2 cellular contexts compared by ENCODE assay signal in genomic region chr6:30840084-30840921, GRCh38.
A peak's percentile ranks its signal among the peaks of the same experiment; 100 is the strongest.
TF ChIP-seq lines count a peak whose summit lies in the region.

No MANE protein-coding gene starts in this region.

TF ChIP-seq in HepG2, 621 proteins besides CTCF, POLR2A, EP300 and RAD21:
- TF ChIP-seq MAFK (conservative IDR thresholded peaks at IDR 0.05 in 1 of 2, IDR thresholded peaks at IDR 0.05 in 1 of 2; ENCODE audit: low read length in 2 of 2) (peak; percentile 58 to 68), FOXK2 (IDR thresholded peaks at IDR 0.05) (no peak), RAD51 (IDR thresholded peaks at IDR 0.05; ENCODE audit: borderline replicate concordance) (0 out of 2 replicates have a peak, but pooled peaks have one; percentile 8), MAFF (IDR thresholded peaks at IDR 0.05; ENCODE audit: low read depth, low read length) (peak; percentile 35; the same call in 1 of the 2 replicates), SNRNP70 (IDR thresholded peaks at IDR 0.05; ENCODE audit: low read depth, low read length) (no peak), ZNF704 (CRISPR knock-in tag; IDR thresholded peaks at IDR 0.05; ENCODE audit: borderline replicate concordance) (no peak)

TF ChIP-seq in K562, 482 proteins besides CTCF, POLR2A, EP300 and RAD21 (continues in another document):
- TF ChIP-seq IRF9 (tag; IDR thresholded peaks at IDR 0.05) (no peak), CLOCK (CRISPR knock-in tag; IDR thresholded peaks at IDR 0.05; ENCODE audit: borderline replicate concordance) (no peak), HNRNPH1 (optimal IDR thresholded peaks at IDR 0.05; ENCODE audit: low read depth, low read length) (no peak), THAP12 (CRISPR knock-in tag; IDR thresholded peaks at IDR 0.05) (no peak), CBX5 (IDR thresholded peaks at IDR 0.05; ENCODE audit: borderline replicate concordance, low read depth) (no peak), ERF (CRISPR knock-in tag; IDR thresholded peaks at IDR 0.05) (no peak), E2F3 (CRISPR knock-in tag; IDR thresholded peaks at IDR 0.05) (no peak), FOXJ2 (tag; IDR thresholded peaks at IDR 0.05) (0 out of 2 replicates have a peak, but pooled peaks have one; percentile 11), EGR1 (conservative IDR thresholded peaks at IDR 0.05) (no peak), USF2 (CRISPR knock-in tag; IDR thresholded peaks at IDR 0.05) (peak; percentile 25; the same call in 1 of the 2 replicates), KDM4B (IDR thresholded peaks at IDR 0.05; ENCODE audit: borderline replicate concordance in 2 of 2, low read depth in 1 of 2) (no peak), RAD51 (IDR thresholded peaks at IDR 0.05; ENCODE audit: borderline replicate concordance, low read depth) (peak; percentile 59; the same call in 1 of the 2 replicates), ZNF12 (CRISPR knock-in tag; IDR thresholded peaks at IDR 0.05) (no peak), TOE1 (IDR thresholded peaks at IDR 0.05; ENCODE audit: borderline replicate concordance) (peak; percentile 30; the same call in 1 of the 2 replicates), TOE1 (CRISPR knock-in tag; IDR thresholded peaks at IDR 0.05; ENCODE audit: borderline replicate concordance, low read depth) (no peak), ZNF512 (tag; IDR thresholded peaks at IDR 0.05) (peak; percentile 51; the same call in 1 of the 2 replicates), ZFP30 (CRISPR knock-in tag; IDR thresholded peaks at IDR 0.05; ENCODE audit: borderline replicate concordance) (no peak), ZNF79 (CRISPR knock-in tag; IDR thresholded peaks at IDR 0.05; ENCODE audit: low read depth) (no peak), SAFB2 (IDR thresholded peaks at IDR 0.05; ENCODE audit: borderline replicate concordance, low read depth, low read length, severe bottlenecking) (no peak), ZBTB49 (CRISPR knock-in tag; IDR thresholded peaks at IDR 0.05; ENCODE audit: borderline replicate concordance) (no peak), ZKSCAN1 (IDR thresholded peaks at IDR 0.05; ENCODE audit: low read depth, low read length) (no peak), KLF1 (tag; IDR thresholded peaks at IDR 0.05) (no peak), MTA3 (IDR thresholded peaks at IDR 0.05; ENCODE audit: borderline replicate concordance) (no peak), ILF3 (IDR thresholded peaks at IDR 0.05; ENCODE audit: borderline replicate concordance) (no peak), DDX20 (tag; IDR thresholded peaks at IDR 0.05; ENCODE audit: low read depth) (no peak), NCOA1 (IDR thresholded peaks at IDR 0.05; ENCODE audit: low read depth) (no peak), ZNF449 (CRISPR knock-in tag; IDR thresholded peaks at IDR 0.05) (no peak), ZFP91 (CRISPR knock-in tag; IDR thresholded peaks at IDR 0.05) (no peak), FOXJ3 (CRISPR knock-in tag; IDR thresholded peaks at IDR 0.05) (no peak), BRD9 (IDR thresholded peaks at IDR 0.05; ENCODE audit: low read depth, partially characterized antibody) (no peak), ZNF316 (IDR thresholded peaks at IDR 0.05) (peak; percentile 70), TGIF2 (CRISPR knock-in tag; IDR thresholded peaks at IDR 0.05) (no peak), CBX8 (IDR thresholded peaks at IDR 0.05; ENCODE audit: borderline replicate concordance, extremely low read depth, low read depth, low read length, poor library complexity, severe bottlenecking) (no peak), SETDB1 (IDR thresholded peaks at IDR 0.05; ENCODE audit: low read length) (no peak), E2F6 (IDR thresholded peaks at IDR 0.05; ENCODE audit: borderline replicate concordance in 1 of 2, extremely low read depth in 1 of 2, insufficient read depth in 1 of 2, insufficient read length in 1 of 2, low read depth in 1 of 2, low read length in 1 of 2, poor library complexity in 1 of 2, severe bottlenecking in 1 of 2) (no peak), TARDBP (IDR thresholded peaks at IDR 0.05) (no peak), DMBX1 (CRISPR knock-in tag; IDR thresholded peaks at IDR 0.05; ENCODE audit: borderline replicate concordance) (no peak), ZNF24 (IDR thresholded peaks at IDR 0.05) (0 out of 2 replicates have a peak, but pooled peaks have one; percentile 13), TEAD2 (tag; IDR thresholded peaks at IDR 0.05) (no peak), MAFG (tag; conservative IDR thresholded peaks at IDR 0.05) (peak; percentile 16; the same call in 1 of the 2 replicates), TEAD1 (CRISPR knock-in tag; IDR thresholded peaks at IDR 0.05) (no peak), GTF2A2 (tag; IDR thresholded peaks at IDR 0.05) (no peak), C11orf30 (IDR thresholded peaks at IDR 0.05; ENCODE audit: low read depth) (peak; percentile 40; the same call in 1 of the 2 replicates), TFE3 (CRISPR knock-in tag; IDR thresholded peaks at IDR 0.05) (peak; percentile 76), COPS2 (conservative IDR thresholded peaks at IDR 0.05) (no peak)
